In the genomic region with DNA sequence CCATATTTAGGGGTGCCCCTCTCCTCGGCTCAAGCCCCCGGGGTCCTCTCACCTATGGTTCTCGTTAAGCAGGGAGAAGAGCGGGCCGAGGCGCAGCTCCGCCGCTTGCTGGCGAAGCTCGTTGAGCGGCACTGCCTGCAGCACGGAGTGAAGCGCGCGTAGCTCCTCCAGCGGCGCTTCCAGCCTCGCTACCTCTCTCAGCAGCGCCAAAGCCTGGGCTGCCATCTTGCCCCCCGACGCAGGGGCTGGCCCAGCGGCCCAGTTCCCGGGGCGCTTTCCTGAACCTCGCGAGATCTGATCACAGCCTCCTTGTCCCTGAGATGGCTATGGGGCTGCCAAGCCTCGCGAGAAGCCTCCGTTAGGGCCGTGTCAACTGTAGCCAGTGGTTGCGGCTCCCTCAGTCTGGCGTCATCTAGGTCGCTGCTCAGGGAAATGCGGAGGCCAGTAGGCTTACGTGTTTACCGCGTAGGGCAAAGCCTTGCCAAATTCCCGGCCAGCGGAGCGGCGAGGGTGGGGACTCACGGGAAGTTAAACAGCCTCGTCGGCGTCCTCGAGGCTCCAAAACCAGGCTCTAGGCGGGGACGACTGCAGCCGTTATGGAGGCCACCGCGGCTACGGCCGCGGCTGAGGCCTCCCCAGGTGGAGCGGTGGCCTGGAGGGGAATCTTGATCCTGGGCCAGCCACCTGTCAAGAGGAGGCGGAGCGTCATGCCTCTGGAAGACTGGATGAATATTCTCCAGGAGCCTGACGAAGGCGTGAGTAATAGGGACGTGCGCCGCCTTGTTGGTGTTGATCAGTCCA, we compare ENCODE assay signal across 1 cellular context.
TF ChIP-seq lines count a peak whose summit lies in the region.

A gene (minus strand): TSS at position 238 of the 801 bp plus-strand sequence. CDS start 13 bp downstream, at position 225.

TF ChIP-seq in WTC11, 78 proteins besides CTCF, POLR2A, EP300 and RAD21 (continued from another document):
- TF ChIP-seq, protein P1, sequence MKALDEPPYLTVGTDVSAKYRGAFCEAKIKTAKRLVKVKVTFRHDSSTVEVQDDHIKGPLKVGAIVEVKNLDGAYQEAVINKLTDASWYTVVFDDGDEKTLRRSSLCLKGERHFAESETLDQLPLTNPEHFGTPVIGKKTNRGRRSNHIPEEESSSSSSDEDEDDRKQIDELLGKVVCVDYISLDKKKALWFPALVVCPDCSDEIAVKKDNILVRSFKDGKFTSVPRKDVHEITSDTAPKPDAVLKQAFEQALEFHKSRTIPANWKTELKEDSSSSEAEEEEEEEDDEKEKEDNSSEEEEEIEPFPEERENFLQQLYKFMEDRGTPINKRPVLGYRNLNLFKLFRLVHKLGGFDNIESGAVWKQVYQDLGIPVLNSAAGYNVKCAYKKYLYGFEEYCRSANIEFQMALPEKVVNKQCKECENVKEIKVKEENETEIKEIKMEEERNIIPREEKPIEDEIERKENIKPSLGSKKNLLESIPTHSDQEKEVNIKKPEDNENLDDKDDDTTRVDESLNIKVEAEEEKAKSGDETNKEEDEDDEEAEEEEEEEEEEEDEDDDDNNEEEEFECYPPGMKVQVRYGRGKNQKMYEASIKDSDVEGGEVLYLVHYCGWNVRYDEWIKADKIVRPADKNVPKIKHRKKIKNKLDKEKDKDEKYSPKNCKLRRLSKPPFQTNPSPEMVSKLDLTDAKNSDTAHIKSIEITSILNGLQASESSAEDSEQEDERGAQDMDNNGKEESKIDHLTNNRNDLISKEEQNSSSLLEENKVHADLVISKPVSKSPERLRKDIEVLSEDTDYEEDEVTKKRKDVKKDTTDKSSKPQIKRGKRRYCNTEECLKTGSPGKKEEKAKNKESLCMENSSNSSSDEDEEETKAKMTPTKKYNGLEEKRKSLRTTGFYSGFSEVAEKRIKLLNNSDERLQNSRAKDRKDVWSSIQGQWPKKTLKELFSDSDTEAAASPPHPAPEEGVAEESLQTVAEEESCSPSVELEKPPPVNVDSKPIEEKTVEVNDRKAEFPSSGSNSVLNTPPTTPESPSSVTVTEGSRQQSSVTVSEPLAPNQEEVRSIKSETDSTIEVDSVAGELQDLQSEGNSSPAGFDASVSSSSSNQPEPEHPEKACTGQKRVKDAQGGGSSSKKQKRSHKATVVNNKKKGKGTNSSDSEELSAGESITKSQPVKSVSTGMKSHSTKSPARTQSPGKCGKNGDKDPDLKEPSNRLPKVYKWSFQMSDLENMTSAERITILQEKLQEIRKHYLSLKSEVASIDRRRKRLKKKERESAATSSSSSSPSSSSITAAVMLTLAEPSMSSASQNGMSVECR (CRISPR knock-in tag; IDR thresholded peaks at IDR 0.05; ENCODE audit: borderline replicate concordance), result peak; percentile 92
- TF ChIP-seq FOXP1 (CRISPR knock-in tag; IDR thresholded peaks at IDR 0.05; ENCODE audit: borderline replicate concordance) (peak; percentile 92), SP1 (CRISPR knock-in tag; conservative IDR thresholded peaks at IDR 0.05) (peak; percentile 81), SMAD4 (CRISPR knock-in tag; IDR thresholded peaks at IDR 0.05) (peak; percentile 57; the same call in 1 of the 2 replicates), CREB1 (CRISPR knock-in tag; IDR thresholded peaks at IDR 0.05) (peak; percentile 78; the same call in 1 of the 2 replicates), ZNF671 (CRISPR knock-in tag; IDR thresholded peaks at IDR 0.05) (no peak), CREM (CRISPR knock-in tag; IDR thresholded peaks at IDR 0.05) (peak; percentile 90), ZNF138 (CRISPR knock-in tag; conservative IDR thresholded peaks at IDR 0.05) (no peak), GABPB1 (CRISPR knock-in tag; IDR thresholded peaks at IDR 0.05) (peak; percentile 60), NFYB (CRISPR knock-in tag; conservative IDR thresholded peaks at IDR 0.05; ENCODE audit: low read depth) (peak; percentile 47), ZNF219 (CRISPR knock-in tag; IDR thresholded peaks at IDR 0.05; ENCODE audit: borderline replicate concordance) (0 out of 2 replicates have a peak, but pooled peaks have one; percentile 88), HMGA2 (CRISPR knock-in tag; IDR thresholded peaks at IDR 0.05) (no peak), TEAD1 (CRISPR knock-in tag; IDR thresholded peaks at IDR 0.05) (0 out of 2 replicates have a peak, but pooled peaks have one; percentile 34), ETV6 (CRISPR knock-in tag; IDR thresholded peaks at IDR 0.05) (peak; percentile 72), MYBL2 (CRISPR knock-in tag; IDR thresholded peaks at IDR 0.05) (peak; percentile 87; the same call in 1 of the 2 replicates)
- TF ChIP-seq, protein P2, sequence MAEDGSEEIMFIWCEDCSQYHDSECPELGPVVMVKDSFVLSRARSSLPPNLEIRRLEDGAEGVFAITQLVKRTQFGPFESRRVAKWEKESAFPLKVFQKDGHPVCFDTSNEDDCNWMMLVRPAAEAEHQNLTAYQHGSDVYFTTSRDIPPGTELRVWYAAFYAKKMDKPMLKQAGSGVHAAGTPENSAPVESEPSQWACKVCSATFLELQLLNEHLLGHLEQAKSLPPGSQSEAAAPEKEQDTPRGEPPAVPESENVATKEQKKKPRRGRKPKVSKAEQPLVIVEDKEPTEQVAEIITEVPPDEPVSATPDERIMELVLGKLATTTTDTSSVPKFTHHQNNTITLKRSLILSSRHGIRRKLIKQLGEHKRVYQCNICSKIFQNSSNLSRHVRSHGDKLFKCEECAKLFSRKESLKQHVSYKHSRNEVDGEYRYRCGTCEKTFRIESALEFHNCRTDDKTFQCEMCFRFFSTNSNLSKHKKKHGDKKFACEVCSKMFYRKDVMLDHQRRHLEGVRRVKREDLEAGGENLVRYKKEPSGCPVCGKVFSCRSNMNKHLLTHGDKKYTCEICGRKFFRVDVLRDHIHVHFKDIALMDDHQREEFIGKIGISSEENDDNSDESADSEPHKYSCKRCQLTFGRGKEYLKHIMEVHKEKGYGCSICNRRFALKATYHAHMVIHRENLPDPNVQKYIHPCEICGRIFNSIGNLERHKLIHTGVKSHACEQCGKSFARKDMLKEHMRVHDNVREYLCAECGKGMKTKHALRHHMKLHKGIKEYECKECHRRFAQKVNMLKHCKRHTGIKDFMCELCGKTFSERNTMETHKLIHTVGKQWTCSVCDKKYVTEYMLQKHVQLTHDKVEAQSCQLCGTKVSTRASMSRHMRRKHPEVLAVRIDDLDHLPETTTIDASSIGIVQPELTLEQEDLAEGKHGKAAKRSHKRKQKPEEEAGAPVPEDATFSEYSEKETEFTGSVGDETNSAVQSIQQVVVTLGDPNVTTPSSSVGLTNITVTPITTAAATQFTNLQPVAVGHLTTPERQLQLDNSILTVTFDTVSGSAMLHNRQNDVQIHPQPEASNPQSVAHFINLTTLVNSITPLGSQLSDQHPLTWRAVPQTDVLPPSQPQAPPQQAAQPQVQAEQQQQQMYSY (CRISPR knock-in tag; IDR thresholded peaks at IDR 0.05), result no peak
- TF ChIP-seq, protein P3, sequence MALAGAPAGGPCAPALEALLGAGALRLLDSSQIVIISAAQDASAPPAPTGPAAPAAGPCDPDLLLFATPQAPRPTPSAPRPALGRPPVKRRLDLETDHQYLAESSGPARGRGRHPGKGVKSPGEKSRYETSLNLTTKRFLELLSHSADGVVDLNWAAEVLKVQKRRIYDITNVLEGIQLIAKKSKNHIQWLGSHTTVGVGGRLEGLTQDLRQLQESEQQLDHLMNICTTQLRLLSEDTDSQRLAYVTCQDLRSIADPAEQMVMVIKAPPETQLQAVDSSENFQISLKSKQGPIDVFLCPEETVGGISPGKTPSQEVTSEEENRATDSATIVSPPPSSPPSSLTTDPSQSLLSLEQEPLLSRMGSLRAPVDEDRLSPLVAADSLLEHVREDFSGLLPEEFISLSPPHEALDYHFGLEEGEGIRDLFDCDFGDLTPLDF (CRISPR knock-in tag; IDR thresholded peaks at IDR 0.05), result peak; percentile 59; the same call in 1 of the 2 replicates
- TF ChIP-seq, protein P4, sequence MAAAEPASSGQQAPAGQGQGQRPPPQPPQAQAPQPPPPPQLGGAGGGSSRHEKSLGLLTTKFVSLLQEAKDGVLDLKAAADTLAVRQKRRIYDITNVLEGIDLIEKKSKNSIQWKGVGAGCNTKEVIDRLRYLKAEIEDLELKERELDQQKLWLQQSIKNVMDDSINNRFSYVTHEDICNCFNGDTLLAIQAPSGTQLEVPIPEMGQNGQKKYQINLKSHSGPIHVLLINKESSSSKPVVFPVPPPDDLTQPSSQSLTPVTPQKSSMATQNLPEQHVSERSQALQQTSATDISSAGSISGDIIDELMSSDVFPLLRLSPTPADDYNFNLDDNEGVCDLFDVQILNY (CRISPR knock-in tag; IDR thresholded peaks at IDR 0.05), result peak; percentile 95
- TF ChIP-seq, protein P5, sequence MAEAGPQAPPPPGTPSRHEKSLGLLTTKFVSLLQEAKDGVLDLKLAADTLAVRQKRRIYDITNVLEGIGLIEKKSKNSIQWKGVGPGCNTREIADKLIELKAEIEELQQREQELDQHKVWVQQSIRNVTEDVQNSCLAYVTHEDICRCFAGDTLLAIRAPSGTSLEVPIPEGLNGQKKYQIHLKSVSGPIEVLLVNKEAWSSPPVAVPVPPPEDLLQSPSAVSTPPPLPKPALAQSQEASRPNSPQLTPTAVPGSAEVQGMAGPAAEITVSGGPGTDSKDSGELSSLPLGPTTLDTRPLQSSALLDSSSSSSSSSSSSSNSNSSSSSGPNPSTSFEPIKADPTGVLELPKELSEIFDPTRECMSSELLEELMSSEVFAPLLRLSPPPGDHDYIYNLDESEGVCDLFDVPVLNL (CRISPR knock-in tag; IDR thresholded peaks at IDR 0.05; ENCODE audit: borderline replicate concordance, low read depth), result peak; percentile 22; the same call in 1 of the 2 replicates
